Comparison of ENCODE assay signal across 8 cellular contexts in the genomic region with DNA sequence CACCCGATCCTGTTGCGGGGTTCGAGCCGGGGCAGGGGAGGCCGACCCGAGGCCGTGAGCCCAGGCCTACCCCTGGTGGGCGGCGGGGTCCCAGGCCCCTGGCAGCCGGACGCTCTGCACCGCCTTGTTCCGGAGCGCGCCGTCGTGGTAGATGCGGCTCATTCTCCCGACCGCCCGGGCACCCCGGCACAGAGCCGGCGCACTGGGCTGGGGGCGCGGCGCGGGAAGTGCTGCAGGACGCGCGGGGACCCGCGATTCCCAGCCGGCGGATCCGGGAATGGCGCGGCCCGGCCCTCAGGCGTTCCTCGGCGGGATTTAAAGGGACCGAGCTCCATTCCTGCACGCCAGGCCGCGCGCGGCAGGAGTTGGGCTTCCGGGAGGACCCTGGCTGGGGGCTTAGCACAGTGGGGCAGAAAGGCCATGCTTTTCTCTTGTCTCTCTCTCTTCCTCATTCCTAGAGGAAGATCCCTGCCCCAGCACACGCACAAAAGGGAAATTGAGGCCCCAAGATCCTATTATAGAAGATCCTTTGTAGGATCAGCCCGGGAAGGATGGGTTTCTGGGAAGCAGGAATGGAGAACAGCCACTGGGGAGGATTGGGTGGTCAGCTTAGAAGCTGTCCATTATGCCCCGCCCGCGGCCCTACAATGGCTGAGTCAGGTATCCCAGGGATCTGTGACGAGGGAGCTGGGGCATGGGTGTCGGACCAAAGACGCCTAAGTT. TPM values are rescaled to one million over a fixed set of nuclear protein-coding genes. Genes with fewer than 3 reads are reported as not detected.
DNase-seq lines count a peak whose midpoint lies in the region; ATAC-seq and TF ChIP-seq lines count a peak whose summit lies in the region.

A gene (minus strand): TSS at position 279 of the 723 bp plus-strand sequence. CDS start 117 bp downstream, at position 162.

- peaks cover 44% of the 10 kb centered on the region for H3K27me3 Mint-ChIP-seq in T-helper 2 cell treated with Interferon-gamma antibody and Interleukin-4, amounts not matched to agents 5 μg/mL and 100 μg/mL, for 36 hours (ENCODE audit: low read depth)
- no peaks in the 10 kb centered on the region for H3K27me3 Mint-ChIP-seq in type B pancreatic cell

- H3K9me3 Mint-ChIP-seq in T-helper 2 cell treated with Interferon-gamma antibody and Interleukin-4, amounts not matched to agents 5 μg/mL and 100 μg/mL, for 36 hours, result no peaks in the 10 kb centered on the region
- no peaks in the 10 kb centered on the region for H3K9me3 Mint-ChIP-seq in type B pancreatic cell

- peak; percentile 80 for ATAC-seq in mucosa of descending colon

- no peak within 1 kb of the TSS for H3K27ac Mint-ChIP-seq in T-helper 2 cell treated with Interferon-gamma antibody and Interleukin-4, amounts not matched to agents 5 μg/mL and 100 μg/mL, for 36 hours
- H3K27ac Mint-ChIP-seq in type B pancreatic cell, result peak within 1 kb of the TSS; percentile 73

- 32 to 78% methylated on average over 6 to 7 of the region's 57 CpGs for WGBS in esophagus squamous epithelium, 2 donors

- no peaks in the 10 kb centered on the region for H3K4me1 Mint-ChIP-seq in T-helper 2 cell treated with Interferon-gamma antibody and Interleukin-4, amounts not matched to agents 5 μg/mL and 100 μg/mL, for 36 hours (ENCODE audit: low read depth)
- H3K4me1 Mint-ChIP-seq in type B pancreatic cell (ENCODE audit: unreplicated experiment), result peaks cover 12% of the 10 kb centered on the region

- TF ChIP-seq POLR2A in esophagus squamous epithelium (IDR thresholded peaks at IDR 0.05), result no peak

- peak; percentile 57 for DNase-seq in activated CD8-positive, alpha-beta memory T cell treated with anti-CD3 and anti-CD28 coated beads, Interleukin-2, amount 50 U/mL, for 48 hours
- no peak for DNase-seq in activated CD8-positive, alpha-beta memory T cell treated with anti-CD3 and anti-CD28 coated beads for 24 hours
- DNase-seq in T-helper 2 cell treated with Interferon-gamma antibody and Interleukin-4, amounts not matched to agents 5 μg/mL and 100 μg/mL, for 36 hours (ENCODE audit: low spot score), result no peak
- DNase-seq in esophagus squamous epithelium (lab: John Stamatoyannopoulos, UW) (no peak), mucosa of descending colon (peak; percentile 71 to 80 (median 71)), type B pancreatic cell (ENCODE audit: extremely low spot score, unreplicated experiment) (peak; percentile 81), GDM1 (lab: John Stamatoyannopoulos, UW) (no peak)
- DNase-seq in stimulated activated CD4-positive, alpha-beta T cell treated with anti-CD3 and anti-CD28 coated beads, Interleukin-12 subunit alpha, Interleukin-12 subunit beta, amount 100 ng/mL, for 4 hours, result no peak

- peaks cover 0 to 24% (median 0%) of the 10 kb centered on the region in 3 donors for H3K36me3 ChIP-seq in esophagus squamous epithelium
- H3K36me3 ChIP-seq in mucosa of descending colon (ENCODE audit: low read depth), result no peaks in the 10 kb centered on the region

- intact Hi-C loops in esophagus squamous epithelium (cut with DNase I), result no loop called here
- intact Hi-C loops in mucosa of descending colon (cut with DNase I, micrococcal nuclease), result no loop called here

- H3K27ac ChIP-seq in esophagus squamous epithelium, result peak within 1 kb of the TSS; percentile 80 to 91 (median 86)

- H3K36me3 Mint-ChIP-seq in T-helper 2 cell treated with Interferon-gamma antibody and Interleukin-4, amounts not matched to agents 5 μg/mL and 100 μg/mL, for 36 hours (ENCODE audit: low read depth), result no peaks in the 10 kb centered on the region
- H3K36me3 Mint-ChIP-seq in type B pancreatic cell, result peaks cover 5% of the 10 kb centered on the region

- H3K4me1 ChIP-seq in esophagus squamous epithelium, result peaks cover 18 to 39% (median 18%) of the 10 kb centered on the region in 3 donors
- H3K4me1 ChIP-seq in mucosa of descending colon (ENCODE audit: low read depth), result peaks cover 10% of the 10 kb centered on the region

- TF ChIP-seq CTCF in esophagus squamous epithelium (IDR thresholded peaks at IDR 0.05) (no peak), mucosa of descending colon (IDR thresholded peaks at IDR 0.05) (no peak), type B pancreatic cell (conservative IDR thresholded peaks at IDR 0.05) (no peak)

- no peaks in the 10 kb centered on the region for H3K27me3 ChIP-seq in esophagus squamous epithelium

- no peaks in the 10 kb centered on the region for H3K9me3 ChIP-seq in esophagus squamous epithelium
- H3K9me3 ChIP-seq in mucosa of descending colon, result no peaks in the 10 kb centered on the region

- peak within 1 kb of the TSS; percentile 12 for H3K4me3 Mint-ChIP-seq in T-helper 2 cell treated with Interferon-gamma antibody and Interleukin-4, amounts not matched to agents 5 μg/mL and 100 μg/mL, for 36 hours
- peak within 1 kb of the TSS; percentile 90 for H3K4me3 Mint-ChIP-seq in type B pancreatic cell

- peak within 1 kb of the TSS; percentile 61 to 91 (median 84) for H3K4me3 ChIP-seq in esophagus squamous epithelium
- peak within 1 kb of the TSS; percentile 65 for H3K4me3 ChIP-seq in mucosa of descending colon

RNA-seq across cellular contexts. Expression of the gene that starts here (rescaled TPM):
- total RNA-seq in esophagus squamous epithelium (10 to 100 TPM; 11.0 to 17.9 (median 14.2) TPM), mucosa of descending colon (10 to 100 TPM; 39.0 to 45.8 (median 43.0) TPM), type B pancreatic cell (ENCODE audit: low replicate concordance) (14.9 and 22.7 TPM in 2 replicates)

Comparison
In these comparisons a context has a peak if more than half of its experiments do, and no peak if none do; other contexts are left out.
1. DNase-seq: peak in activated CD8-positive, alpha-beta memory T cell treated with anti-CD3 and anti-CD28 coated beads, Interleukin-2, amount 50 U/mL, for 48 hours (single experiment), mucosa of descending colon (3 of 3) and type B pancreatic cell (single experiment); none in activated CD8-positive, alpha-beta memory T cell treated with anti-CD3 and anti-CD28 coated beads for 24 hours (single experiment), T-helper 2 cell treated with Interferon-gamma antibody and Interleukin-4, amounts not matched to agents 5 μg/mL and 100 μg/mL, for 36 hours (single experiment), esophagus squamous epithelium (single experiment), GDM1 (single experiment) and stimulated activated CD4-positive, alpha-beta T cell treated with anti-CD3 and anti-CD28 coated beads, Interleukin-12 subunit alpha, Interleukin-12 subunit beta, amount 100 ng/mL, for 4 hours (single experiment).